22 cellular contexts compared by ENCODE assay signal in genomic region chr2:22450831-22451230, GRCh38.
A peak's percentile ranks its signal among the peaks of the same experiment; 100 is the strongest.
DNase-seq lines count a peak whose midpoint lies in the region; ATAC-seq and TF ChIP-seq lines count a peak whose summit lies in the region.
"Had no signal": no experiment of that assay in that cellular context is flagged by ENCODE, and none has a peak within 500 bp of the region (broad histone marks: within the 10 kb centered on the region; RNA-seq: fewer than 3 reads in every experiment).

No MANE protein-coding gene starts in this region.

- H3K27ac ChIP-seq in cingulate gyrus (ENCODE audit: low read depth, low read length) = peak overlapping the region; percentile 74
- H3K27ac ChIP-seq in CD4-positive, alpha-beta T cell (ENCODE audit: low read depth, low read length) = no peak overlapping the region
- H3K27ac ChIP-seq: foreskin keratinocyte, neutrophil, SJSA1 had no signal

- DNase-seq in COR-L47 (lab: John Stamatoyannopoulos, UW) (peak; percentile 67), NCI-H2227 (lab: John Stamatoyannopoulos, UW; ENCODE audit: unreplicated experiment) (peak; percentile 27), pons (ENCODE audit: low spot score) (peak; percentile 80), SIG-M5 treated with dmso at 0.1 percent for 504 hours (lab: John Stamatoyannopoulos, UW; ENCODE audit: unreplicated experiment) (no peak)
- no peak for DNase-seq in activated T-cell treated with anti-CD3 and anti-CD28 coated beads, Interleukin-2, amount 50 U/mL, for 72 hours
- DNase-seq in CD4-positive, alpha-beta T cell = no peak
- DNase-seq: activated CD8-positive, alpha-beta T cell treated with anti-CD3 and anti-CD28 coated beads, Interleukin-2, amount 10 ng/mL, durations not matched to agents 7 days and 5 days; activated T-cell treated with anti-CD3 and anti-CD28 coated beads, Interleukin-2, amount 50 U/mL, for 48 hours; EL; foreskin keratinocyte; HCEC 1CT; NCI-H1092; NCI-H446; right cardiac atrium; stimulated activated naive CD8-positive, alpha-beta T cell treated with anti-CD3 and anti-CD28 coated beads, Interleukin-15, Interleukin-2, amounts not matched to agents 100 U/mL and 50 U/mL, for 24 hours; T-helper 9 cell had no signal

- H3K27me3 ChIP-seq in CD4-positive, alpha-beta T cell (ENCODE audit: control insufficient read depth, insufficient read depth, low read length) = no peaks in the 10 kb centered on the region
- H3K27me3 ChIP-seq: foreskin keratinocyte, neutrophil, SJSA1 had no signal

- ATAC-seq in GM18867 (IDR thresholded peaks at IDR 0.05; ENCODE audit: unreplicated experiment) = no peak
- ATAC-seq in activated T-cell treated with anti-CD3 and anti-CD28 coated beads, Interleukin-2, amount 50 U/mL, for 72 hours (replicated peaks in 1 of 2) = no peak
- no peak for ATAC-seq in CD4-positive, alpha-beta T cell (ENCODE audit: poor library complexity)
- ATAC-seq: activated CD8-positive, alpha-beta T cell treated with anti-CD3 and anti-CD28 coated beads, Interleukin-2, amount 10 ng/mL, durations not matched to agents 7 days and 5 days; foreskin keratinocyte; right cardiac atrium; stimulated activated naive CD8-positive, alpha-beta T cell treated with anti-CD3 and anti-CD28 coated beads, Interleukin-15, Interleukin-2, amounts not matched to agents 100 U/mL and 50 U/mL, for 24 hours had no signal

- no peak overlapping the region for H3K4me3 Mint-ChIP-seq in activated T-cell treated with anti-CD3 and anti-CD28 coated beads, Interleukin-2, amount 50 U/mL, for 72 hours
- no peak overlapping the region for H3K4me3 Mint-ChIP-seq in CD4-positive, alpha-beta T cell
- H3K4me3 Mint-ChIP-seq: activated CD8-positive, alpha-beta T cell treated with anti-CD3 and anti-CD28 coated beads, Interleukin-2, amount 10 ng/mL, durations not matched to agents 7 days and 5 days; activated naive CD4-positive, alpha-beta T cell treated with anti-CD3 and anti-CD28 coated beads, Interleukin-2, amount 50 U/mL, for 24 hours; brain had no signal

- H3K27me3 Mint-ChIP-seq in activated T-cell treated with anti-CD3 and anti-CD28 coated beads, Interleukin-2, amount 50 U/mL, for 72 hours (ENCODE audit: low read depth) = no peaks in the 10 kb centered on the region
- no peaks in the 10 kb centered on the region for H3K27me3 Mint-ChIP-seq in CD4-positive, alpha-beta T cell
- H3K27me3 Mint-ChIP-seq: activated naive CD4-positive, alpha-beta T cell treated with anti-CD3 and anti-CD28 coated beads, Interleukin-2, amount 50 U/mL, for 24 hours had no signal

- no peak for TF ChIP-seq CTCF in CD4-positive, alpha-beta T cell (IDR thresholded peaks at IDR 0.05)

- intact Hi-C loops in CD4-positive, alpha-beta T cell (cut with DNase I, micrococcal nuclease) = no loop called here

- CTCF ChIA-PET in CD4-positive, alpha-beta T cell (lab: Charles Lee) = no interaction called here

- H3K4me1 Mint-ChIP-seq in activated T-cell treated with anti-CD3 and anti-CD28 coated beads, Interleukin-2, amount 50 U/mL, for 72 hours (ENCODE audit: low read depth) = no peaks in the 10 kb centered on the region
- no peaks in the 10 kb centered on the region for H3K4me1 Mint-ChIP-seq in CD4-positive, alpha-beta T cell (ENCODE audit: low read depth)
- H3K4me1 Mint-ChIP-seq: activated naive CD4-positive, alpha-beta T cell treated with anti-CD3 and anti-CD28 coated beads, Interleukin-2, amount 50 U/mL, for 24 hours had no signal

- no peak overlapping the region for H3K27ac Mint-ChIP-seq in activated T-cell treated with anti-CD3 and anti-CD28 coated beads, Interleukin-2, amount 50 U/mL, for 72 hours
- H3K27ac Mint-ChIP-seq in CD4-positive, alpha-beta T cell = no peak overlapping the region
- H3K27ac Mint-ChIP-seq: activated CD8-positive, alpha-beta T cell treated with anti-CD3 and anti-CD28 coated beads, Interleukin-2, amount 10 ng/mL, durations not matched to agents 7 days and 5 days; activated naive CD4-positive, alpha-beta T cell treated with anti-CD3 and anti-CD28 coated beads, Interleukin-2, amount 50 U/mL, for 24 hours had no signal

- POLR2A ChIA-PET in CD4-positive, alpha-beta T cell (lab: Charles Lee) = no interaction called here

- H3K9me3 ChIP-seq in CD4-positive, alpha-beta T cell (ENCODE audit: control insufficient read depth, low read length) = no peaks in the 10 kb centered on the region
- H3K9me3 ChIP-seq: neutrophil, SJSA1 had no signal

- peaks cover 2 to 4% of the 10 kb centered on the region in 2 donors for H3K9me3 Mint-ChIP-seq in activated T-cell treated with anti-CD3 and anti-CD28 coated beads, Interleukin-2, amount 50 U/mL, for 72 hours
- H3K9me3 Mint-ChIP-seq in CD4-positive, alpha-beta T cell = peaks cover 3% of the 10 kb centered on the region

- H3K36me3 Mint-ChIP-seq in activated T-cell treated with anti-CD3 and anti-CD28 coated beads, Interleukin-2, amount 50 U/mL, for 72 hours (ENCODE audit: insufficient read depth in 2 of 2) = no peaks in the 10 kb centered on the region
- no peaks in the 10 kb centered on the region for H3K36me3 Mint-ChIP-seq in CD4-positive, alpha-beta T cell (ENCODE audit: low read depth)
- H3K36me3 Mint-ChIP-seq: activated naive CD4-positive, alpha-beta T cell treated with anti-CD3 and anti-CD28 coated beads, Interleukin-2, amount 50 U/mL, for 24 hours; brain had no signal

Comparison
In these comparisons a context has a peak if more than half of its experiments do, and no peak if none do; other contexts are left out.
1. DNase-seq: peak in COR-L47 (single experiment), NCI-H2227 (single experiment) and pons (single experiment); none in activated T-cell treated with anti-CD3 and anti-CD28 coated beads, Interleukin-2, amount 50 U/mL, for 72 hours (0 of 2), SIG-M5 treated with dmso at 0.1 percent for 504 hours (single experiment) and CD4-positive, alpha-beta T cell (0 of 10).